Comparison of ENCODE assay signal across 14 cellular contexts in genomic region chr11:3284248-3284647, GRCh38. TPM values are rescaled to one million over a fixed set of nuclear protein-coding genes. Genes with fewer than 3 reads are reported as not detected.
"Had no signal": no experiment of that assay in that cellular context is flagged by ENCODE, and none has a peak within 500 bp of the region (broad histone marks: within the 10 kb centered on the region; RNA-seq: fewer than 3 reads in every experiment).

No MANE protein-coding gene starts in this region.

RNA-seq across cellular contexts. Expression of gene MRGPRE, which starts 52.0 kb away (rescaled TPM):
- total RNA-seq: activated B cell treated with CpG ODN at 0.5 μM for 24 hours; activated CD4-positive, alpha-beta memory T cell treated with anti-CD3 and anti-CD28 coated beads for 36 hours; activated CD4-positive, alpha-beta memory T cell treated with anti-CD3 and anti-CD28 coated beads, Interleukin-2, amount 10 ng/mL, durations not matched to agents 7 days and 5 days; activated CD4-positive, alpha-beta T cell treated with anti-CD3 and anti-CD28 coated beads for 36 hours; activated CD4-positive, alpha-beta T cell treated with anti-CD3 and anti-CD28 coated beads, Interleukin-2, amount 10 ng/mL, durations not matched to agents 24 days and 14 days; activated CD4-positive, alpha-beta T cell treated with anti-CD3 and anti-CD28 coated beads, Interleukin-2, amount 10 ng/mL, durations not matched to agents 7 days and 5 days; activated CD8-positive, alpha-beta memory T cell treated with anti-CD3 and anti-CD28 coated beads for 36 hours; activated CD8-positive, alpha-beta memory T cell treated with anti-CD3 and anti-CD28 coated beads, Interleukin-2, amount 10 ng/mL, durations not matched to agents 7 days and 5 days; activated CD8-positive, alpha-beta T cell treated with anti-CD3 and anti-CD28 coated beads, Interleukin-2, amount 10 ng/mL, durations not matched to agents 7 days and 5 days; T-cell; T-helper 1 cell treated with Interleukin-12 subunit alpha and Interleukin-12 subunit beta and Interleukin-4 antibody, amounts not matched to agents 30 ng/mL and 1 ng/mL, for 36 hours; T-helper 17 cell; T-helper 2 cell treated with Interferon-gamma antibody and Interleukin-4, amounts not matched to agents 100 ng/mL and 5 ng/mL, for 36 hours; WTC11 had no signal
